Comparison of ENCODE assay signal across 8 cellular contexts in the genomic region with DNA sequence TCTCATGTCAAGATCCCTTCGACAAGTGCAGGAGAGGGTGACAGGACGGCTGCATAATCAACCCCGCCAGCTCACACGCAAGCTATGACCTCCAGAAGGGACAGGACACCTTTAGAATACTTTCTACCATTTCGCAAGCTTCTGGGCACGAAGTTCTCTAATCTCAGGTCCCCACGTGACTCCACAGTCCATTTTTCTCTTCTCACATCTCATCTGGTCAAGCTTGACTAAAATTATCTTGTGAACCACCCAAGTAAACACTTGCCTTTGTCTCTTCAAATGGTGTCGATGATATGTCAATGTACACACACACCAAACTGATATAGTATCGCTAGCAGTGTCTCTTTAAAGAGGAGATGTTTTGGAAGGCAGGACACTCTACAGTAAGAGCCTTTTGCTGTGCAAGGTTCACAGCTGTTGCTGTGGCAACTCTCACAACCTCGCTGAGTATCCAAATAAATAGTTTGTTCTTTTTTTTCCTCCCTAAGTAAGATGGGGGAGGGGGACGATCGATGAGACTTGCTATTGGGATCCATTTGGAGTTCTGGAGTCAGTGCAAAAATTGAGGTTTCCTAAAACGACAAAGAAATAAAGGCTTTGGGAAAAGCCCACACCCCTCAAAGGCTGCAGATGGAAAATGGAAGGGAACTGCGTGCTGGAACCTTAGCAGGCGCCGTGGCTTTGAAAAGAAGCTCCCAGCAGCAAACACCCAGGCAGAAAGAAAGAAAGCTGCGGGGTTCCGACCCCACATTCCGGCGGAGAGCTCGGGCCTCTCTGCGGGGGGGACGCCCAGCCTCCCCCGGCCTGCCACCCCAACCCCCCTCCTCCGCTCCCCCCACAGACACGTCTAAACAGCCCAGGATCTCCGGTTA.
DNase-seq lines count a peak whose midpoint lies in the region; TF ChIP-seq lines count a peak whose summit lies in the region.

No MANE protein-coding gene starts in this region.

- H3K27me3 ChIP-seq in HL-60 (ENCODE audit: insufficient read depth, poor library complexity, severe bottlenecking) (no peaks in the 10 kb centered on the region), adrenal gland (no peaks in the 10 kb centered on the region), iPS DF 6.9 (ENCODE audit: control insufficient read depth, insufficient read depth, low read length) (no peaks in the 10 kb centered on the region), skeletal muscle satellite cell (ENCODE audit: control insufficient read depth, insufficient read depth, low read length) (peaks cover 79% of the 10 kb centered on the region)

- H3K4me1 ChIP-seq in adrenal gland (replicated peaks in 1 of 2) (peaks cover 10 to 22% of the 10 kb centered on the region in 2 donors), iPS DF 6.9 (ENCODE audit: control insufficient read depth, insufficient read depth, low read length) (peaks cover 8% of the 10 kb centered on the region; the same call in 1 of the 2 replicates), skeletal muscle satellite cell (ENCODE audit: control insufficient read depth, insufficient read depth, low read length) (peaks cover 7% of the 10 kb centered on the region)

- CTCF ChIA-PET in HEK293T (lab: Yijun Ruan, JAX) = interaction anchor here (0.6 kb wide), 1 partner anchor 66 kb away, joined by 3 read pairs; no protein-coding TSS in a partner anchor

- TF ChIP-seq CTCF in HL-60 (IDR thresholded peaks at IDR 0.05; ENCODE audit: insufficient read depth, low read length) = no peak
- TF ChIP-seq CTCF in adrenal gland (IDR thresholded peaks at IDR 0.05) = no peak

- H3K36me3 ChIP-seq in adrenal gland (replicated peaks in 1 of 2) (no peaks in the 10 kb centered on the region), iPS DF 6.9 (ENCODE audit: control insufficient read depth, insufficient read depth, low read length) (no peaks in the 10 kb centered on the region), skeletal muscle satellite cell (ENCODE audit: insufficient read depth, low read length) (no peaks in the 10 kb centered on the region)

- peak in 1 of 2 donors; percentile 14 for TF ChIP-seq POLR2A in adrenal gland (IDR thresholded peaks at IDR 0.05)

- POLR2A ChIA-PET in HEK293T (lab: Yijun Ruan, JAX) = no interaction called here

- H3K9ac ChIP-seq in skeletal muscle satellite cell (ENCODE audit: low read depth, low read length) = no peak overlapping the region

- H3K4me3 ChIP-seq in HL-60 (replicated peaks; ENCODE audit: insufficient read depth, low read length) (peak overlapping the region; percentile 34), adrenal gland (peak overlapping the region in 3 of 4 donors; percentile 42 to 58 (median 51)), iPS DF 6.9 (ENCODE audit: low read length) (peak overlapping the region; percentile 0; the same call in 1 of the 2 replicates), skeletal muscle satellite cell (ENCODE audit: low read length) (peak overlapping the region; percentile 47)

- H3K27ac ChIP-seq in HL-60 (replicated peaks) (peak overlapping the region; percentile 51), adrenal gland (peak overlapping the region in 4 of 5 donors; percentile 36 to 82 (median 81)), iPS DF 6.9 (ENCODE audit: low read length) (no peak overlapping the region)

- H3K4me2 ChIP-seq in skeletal muscle satellite cell (ENCODE audit: low read length) = peak overlapping the region; percentile 59

- intact Hi-C loops in adrenal gland (cut with DNase I) = no loop called here

- DNase-seq in HL-60 (ENCODE audit: low read depth in 1 of 2, low spot score in 1 of 2) (peak; percentile 21 to 42), adrenal gland (peak; percentile 38 to 85 (median 82)), iPS DF 6.9 (ENCODE audit: low read depth, low spot score) (peak; percentile 43), epidermal melanocyte (ENCODE audit: insufficient read length, low spot score) (no peak), HEK293T (ENCODE audit: extremely low spot score) (no peak), NCI-H1436 treated with DMSO at 0.1 percent for 48 hours (lab: John Stamatoyannopoulos, UW) (no peak)
- DNase-seq in activated naive CD4-positive, alpha-beta T cell (lab: John Stamatoyannopoulos, UW) = no peak

- H3K9me3 ChIP-seq in adrenal gland (replicated peaks in 1 of 3) (no peaks in the 10 kb centered on the region), iPS DF 6.9 (ENCODE audit: control insufficient read depth, insufficient read depth, low read length) (no peaks in the 10 kb centered on the region), skeletal muscle satellite cell (replicated peaks; ENCODE audit: low read length) (no peaks in the 10 kb centered on the region)

- 6 to 15% (median 7%) methylated on average over 27 of the region's 27 CpGs for WGBS in adrenal gland, 4 donors
- no CpG with 5 or more reads among the region's 27 CpGs for WGBS in iPS DF 6.9 (ENCODE audit: insufficient coverage, insufficient read length)

TF ChIP-seq in HEK293T, 16 proteins besides CTCF, POLR2A, EP300 and RAD21:
- TF ChIP-seq LEF1 (IDR thresholded peaks at IDR 0.05; ENCODE audit: borderline replicate concordance) (no peak), CTBP1 (IDR thresholded peaks at IDR 0.05; ENCODE audit: borderline replicate concordance) (no peak), ZNF384 (IDR thresholded peaks at IDR 0.05) (no peak), FOXK2 (IDR thresholded peaks at IDR 0.05) (no peak), SP1 (IDR thresholded peaks at IDR 0.05) (no peak), L3MBTL2 (conservative IDR thresholded peaks at IDR 0.05) (no peak)

Comparison
In these comparisons a context has a peak if more than half of its experiments do, and no peak if none do; other contexts are left out.
1. DNase-seq: peak in HL-60 (2 of 2), adrenal gland (7 of 7) and iPS DF 6.9 (single experiment); none in epidermal melanocyte (single experiment), HEK293T (single experiment), activated naive CD4-positive, alpha-beta T cell (0 of 4) and NCI-H1436 treated with DMSO at 0.1 percent for 48 hours (single experiment).
2. H3K4me3 ChIP-seq: peak in every context shown above with its lines; median percentile 51 in adrenal gland; 47 in skeletal muscle satellite cell; 34 in HL-60; 0 in iPS DF 6.9.